ENCODE assay signal across 31 cellular contexts in the genomic region with DNA sequence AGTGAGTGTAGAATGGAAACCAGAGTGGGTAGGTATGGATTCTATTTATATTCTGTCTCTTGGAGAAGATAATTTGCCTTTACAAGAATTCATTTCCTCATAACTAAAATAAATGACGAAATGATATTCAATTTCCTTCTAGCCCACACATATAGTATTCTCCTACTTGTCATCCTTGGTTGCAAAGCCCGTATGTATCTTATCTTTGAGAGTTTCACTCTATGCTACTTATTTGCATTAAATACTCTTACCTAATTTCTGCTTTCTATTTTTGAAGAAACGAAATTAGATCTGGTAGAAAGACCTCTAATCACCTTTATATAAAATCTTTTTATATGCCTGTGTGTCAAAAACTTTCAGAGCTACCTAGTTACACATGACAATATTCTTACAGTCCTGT.
"Had no signal": no experiment of that assay in that cellular context is flagged by ENCODE, and none has a peak within 500 bp of the region (broad histone marks: within the 10 kb centered on the region; RNA-seq: fewer than 3 reads in every experiment).

No MANE protein-coding gene starts in this region.

- ATAC-seq: activated CD8-positive, alpha-beta T cell treated with anti-CD3 and anti-CD28 coated beads for 36 hours; activated naive CD4-positive, alpha-beta T cell treated with anti-CD3 and anti-CD28 coated beads, Interleukin-2, amount 50 U/mL, for 72 hours; activated T-cell treated with anti-CD3 and anti-CD28 coated beads, Interleukin-2, amount 50 U/mL, for 4 hours; activated T-cell treated with anti-CD3 and anti-CD28 coated beads, Interleukin-2, amount 50 U/mL, for 72 hours; activated T-helper 17 cell treated with anti-CD3 and anti-CD28 coated beads, Interleukin-2, amount 50 U/mL, for 72 hours; body of pancreas had no signal

- H3K9me3 ChIP-seq: adrenal gland, body of pancreas, breast epithelium had no signal

- DNase-seq: activated B cell treated with CpG ODN at 0.5 μM for 24 hours; activated CD4-positive, alpha-beta memory T cell treated with anti-CD3 and anti-CD28 coated beads for 36 hours; activated CD4-positive, alpha-beta T cell treated with anti-CD3 and anti-CD28 coated beads for 4 hours; activated CD4-positive, alpha-beta T cell treated with anti-CD3 and anti-CD28 coated beads, Interleukin-2, amount 10 ng/mL, durations not matched to agents 24 days and 14 days; activated CD4-positive, alpha-beta T cell treated with anti-CD3 and anti-CD28 coated beads, Interleukin-2, amount 50 U/mL, for 1 hour; activated CD4-positive, alpha-beta T cell treated with anti-CD3 and anti-CD28 coated beads, Interleukin-2, amount 50 U/mL, for 4 hours; activated CD4-positive, CD25-positive, alpha-beta regulatory T cell treated with anti-CD3 and anti-CD28 coated beads, Interleukin-2, amount 50 U/mL, for 72 hours; activated CD8-positive, alpha-beta memory T cell treated with anti-CD3 and anti-CD28 coated beads, Interleukin-2, amount 50 U/mL, for 4 hours; activated CD8-positive, alpha-beta T cell treated with anti-CD3 and anti-CD28 coated beads for 36 hours; activated effector memory CD4-positive, alpha-beta T cell treated with anti-CD3 and anti-CD28 coated beads, Interleukin-2, amount 50 U/mL, for 16 hours; activated gamma-delta T cell treated with Interleukin-2 at 50 U/mL for 16 hours; activated naive CD4-positive, alpha-beta T cell; activated naive CD4-positive, alpha-beta T cell treated with anti-CD3 and anti-CD28 coated beads for 36 hours; activated naive CD4-positive, alpha-beta T cell treated with anti-CD3 and anti-CD28 coated beads, Interleukin-2, amount 50 U/mL, for 16 hours; activated naive CD8-positive, alpha-beta T cell treated with anti-CD3 and anti-CD28 coated beads for 36 hours; activated T-cell treated with anti-CD3 and anti-CD28 coated beads for 4 hours; activated T-cell treated with anti-CD3 and anti-CD28 coated beads, Interleukin-2, amount 50 U/mL, for 1 hour; activated T-cell treated with anti-CD3 and anti-CD28 coated beads, Interleukin-2, amount 50 U/mL, for 4 hours; activated T-cell treated with anti-CD3 and anti-CD28 coated beads, Interleukin-2, amount 50 U/mL, for 72 hours; adrenal gland; amniotic stem cell; aorta; body of pancreas; brain microvascular endothelial cell; central memory CD4-positive, alpha-beta T cell; T-helper 2 cell; T-helper 9 cell had no signal

- H3K4me3 ChIP-seq: adrenal gland, body of pancreas, breast epithelium had no signal

- H3K36me3 ChIP-seq: adrenal gland, brain microvascular endothelial cell, breast epithelium had no signal

- H3K27ac ChIP-seq: adrenal gland, body of pancreas, brain microvascular endothelial cell, breast epithelium, VCaP had no signal

- H3K4me1 ChIP-seq: adrenal gland, body of pancreas, breast epithelium had no signal

- H3K27me3 ChIP-seq: adrenal gland, body of pancreas, brain microvascular endothelial cell, breast epithelium had no signal
